Comparison of ENCODE assay signal across 8 cellular contexts in the genomic region with DNA sequence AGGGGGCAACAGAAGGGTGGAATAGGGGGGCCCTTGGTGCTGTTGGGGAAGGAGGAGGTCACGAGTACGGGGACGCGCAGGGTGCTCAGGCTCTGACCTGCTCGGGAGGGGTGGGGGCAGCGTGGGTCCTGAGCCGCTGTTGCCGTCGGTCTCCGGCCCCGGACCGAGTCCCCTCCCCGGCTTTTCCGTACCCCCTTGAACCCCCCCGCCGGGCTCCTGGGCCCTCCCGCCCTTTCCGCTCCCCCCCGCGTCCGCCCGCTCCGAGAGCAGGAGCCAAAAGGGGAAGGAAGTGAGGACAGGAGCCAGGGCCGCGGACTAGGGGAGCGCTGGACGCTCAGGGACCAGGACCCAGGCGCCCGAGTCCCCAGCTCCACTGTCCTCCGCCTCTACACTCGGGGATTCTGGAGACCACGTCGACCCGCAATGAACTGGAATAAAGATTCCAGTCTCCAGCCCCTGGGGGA. TPM values are rescaled to one million over a fixed set of nuclear protein-coding genes. Genes with fewer than 3 reads are reported as not detected.
DNase-seq lines count a peak whose midpoint lies in the region; ATAC-seq and TF ChIP-seq lines count a peak whose summit lies in the region.

A gene with protein sequence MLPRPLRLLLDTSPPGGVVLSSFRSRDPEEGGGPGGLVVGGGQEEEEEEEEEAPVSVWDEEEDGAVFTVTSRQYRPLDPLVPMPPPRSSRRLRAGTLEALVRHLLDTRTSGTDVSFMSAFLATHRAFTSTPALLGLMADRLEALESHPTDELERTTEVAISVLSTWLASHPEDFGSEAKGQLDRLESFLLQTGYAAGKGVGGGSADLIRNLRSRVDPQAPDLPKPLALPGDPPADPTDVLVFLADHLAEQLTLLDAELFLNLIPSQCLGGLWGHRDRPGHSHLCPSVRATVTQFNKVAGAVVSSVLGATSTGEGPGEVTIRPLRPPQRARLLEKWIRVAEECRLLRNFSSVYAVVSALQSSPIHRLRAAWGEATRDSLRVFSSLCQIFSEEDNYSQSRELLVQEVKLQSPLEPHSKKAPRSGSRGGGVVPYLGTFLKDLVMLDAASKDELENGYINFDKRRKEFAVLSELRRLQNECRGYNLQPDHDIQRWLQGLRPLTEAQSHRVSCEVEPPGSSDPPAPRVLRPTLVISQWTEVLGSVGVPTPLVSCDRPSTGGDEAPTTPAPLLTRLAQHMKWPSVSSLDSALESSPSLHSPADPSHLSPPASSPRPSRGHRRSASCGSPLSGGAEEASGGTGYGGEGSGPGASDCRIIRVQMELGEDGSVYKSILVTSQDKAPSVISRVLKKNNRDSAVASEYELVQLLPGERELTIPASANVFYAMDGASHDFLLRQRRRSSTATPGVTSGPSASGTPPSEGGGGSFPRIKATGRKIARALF (minus strand): TSS at position 170 of the 464 bp plus-strand sequence. CDS start 332 bp downstream, outside the sequence.

- no peaks in the 10 kb centered on the region for H3K9me3 Mint-ChIP-seq in natural killer cell

- H3K36me3 ChIP-seq in upper lobe of left lung, result peaks cover 4 to 51% (median 38%) of the 10 kb centered on the region in 4 donors

- H3K4me1 Mint-ChIP-seq in natural killer cell, result peaks cover 35 to 57% of the 10 kb centered on the region in 2 donors

- no peak for TF ChIP-seq EP300 in upper lobe of left lung (IDR thresholded peaks at IDR 0.05)

- H3K9me3 ChIP-seq in upper lobe of left lung, result no peaks in the 10 kb centered on the region

- peak within 1 kb of the TSS; percentile 99 for H3K27ac Mint-ChIP-seq in natural killer cell

- no peaks in the 10 kb centered on the region for H3K27me3 ChIP-seq in upper lobe of left lung

- WGBS in upper lobe of left lung, 2 donors, result 0 to 1% methylated on average over 4 to 31 of the region's 34 CpGs

- intact Hi-C loops in natural killer cell (cut with micrococcal nuclease), result loop anchor here (1.0 to 2.0 kb wide), 4 partner anchors 10 to 98 kb away; a partner anchor contains a TSS

- H3K27ac ChIP-seq in upper lobe of left lung, result peak within 1 kb of the TSS; percentile 90 to 97 (median 97)

- peaks cover 24 to 51% (median 29%) of the 10 kb centered on the region in 4 donors for H3K4me1 ChIP-seq in upper lobe of left lung

- no peak for TF ChIP-seq CTCF in fibroblast of villous mesenchyme (IDR thresholded peaks at IDR 0.05; ENCODE audit: insufficient read depth, low read depth, low read length)
- no peak for TF ChIP-seq CTCF in natural killer cell (IDR thresholded peaks at IDR 0.05)
- TF ChIP-seq CTCF in upper lobe of left lung (IDR thresholded peaks at IDR 0.05), result no peak

- TF ChIP-seq POLR2A in upper lobe of left lung (IDR thresholded peaks at IDR 0.05), result peak in 2 of 4 donors; percentile 16 to 40

- ATAC-seq in HG02938 (IDR thresholded peaks at IDR 0.05; ENCODE audit: unreplicated experiment) (peak; percentile 19), natural killer cell (peak; percentile 30 to 64 (median 35)), upper lobe of left lung (ENCODE audit: low FRiP score in 2 of 2) (peak; percentile 83 to 91)

- H3K27me3 Mint-ChIP-seq in natural killer cell (ENCODE audit: low read depth in 2 of 2), result no peaks in the 10 kb centered on the region

- DNase-seq in SIG-M5 treated with dmso at 0.1 percent for 504 hours (lab: John Stamatoyannopoulos, UW; ENCODE audit: unreplicated experiment) (peak; percentile 74), SIG-M5 (lab: John Stamatoyannopoulos, UW) (no peak), NOMO-1 treated with dmso at 0.1 percent for 144 hours (lab: John Stamatoyannopoulos, UW; ENCODE audit: unreplicated experiment) (peak; percentile 80), activated gamma-delta T cell (lab: John Stamatoyannopoulos, UW) (peak; percentile 53), fibroblast of villous mesenchyme (ENCODE audit: low read depth) (peak; percentile 58), natural killer cell (no peak), upper lobe of left lung (peak; percentile 89 to 95)

- no peaks in the 10 kb centered on the region for H3K36me3 Mint-ChIP-seq in natural killer cell

- H3K4me3 ChIP-seq in fibroblast of villous mesenchyme (ENCODE audit: low read depth, low read length) (peak within 1 kb of the TSS; percentile 96), upper lobe of left lung (peak within 1 kb of the TSS; percentile 79 to 95 (median 88))

- peak within 1 kb of the TSS; percentile 99 for H3K4me3 Mint-ChIP-seq in natural killer cell

RNA-seq across cellular contexts. Expression of the gene that starts here (rescaled TPM):
- total RNA-seq in fibroblast of villous mesenchyme (13.0 and 23.2 TPM in 2 replicates), natural killer cell (10 to 100 TPM; 80.7 to 91.4 (median 84.9) TPM), upper lobe of left lung (100 to 1,000 TPM in 2 of 6 donors, 10 to 100 TPM in 4; 56.5 to 149 (median 77.9) TPM)

Comparison
In these comparisons a context has a peak if more than half of its experiments do, and no peak if none do; other contexts are left out.
1. DNase-seq: peak in SIG-M5 treated with dmso at 0.1 percent for 504 hours (single experiment), NOMO-1 treated with dmso at 0.1 percent for 144 hours (single experiment), activated gamma-delta T cell (single experiment), fibroblast of villous mesenchyme (single experiment) and upper lobe of left lung (2 of 2); none in SIG-M5 (single experiment) and natural killer cell (single experiment).
2. ATAC-seq: peak in every context shown above with its lines; median percentile 87 in upper lobe of left lung; 35 in natural killer cell; 19 in HG02938.